ENCODE assay signal across 8 cellular contexts in the genomic region with DNA sequence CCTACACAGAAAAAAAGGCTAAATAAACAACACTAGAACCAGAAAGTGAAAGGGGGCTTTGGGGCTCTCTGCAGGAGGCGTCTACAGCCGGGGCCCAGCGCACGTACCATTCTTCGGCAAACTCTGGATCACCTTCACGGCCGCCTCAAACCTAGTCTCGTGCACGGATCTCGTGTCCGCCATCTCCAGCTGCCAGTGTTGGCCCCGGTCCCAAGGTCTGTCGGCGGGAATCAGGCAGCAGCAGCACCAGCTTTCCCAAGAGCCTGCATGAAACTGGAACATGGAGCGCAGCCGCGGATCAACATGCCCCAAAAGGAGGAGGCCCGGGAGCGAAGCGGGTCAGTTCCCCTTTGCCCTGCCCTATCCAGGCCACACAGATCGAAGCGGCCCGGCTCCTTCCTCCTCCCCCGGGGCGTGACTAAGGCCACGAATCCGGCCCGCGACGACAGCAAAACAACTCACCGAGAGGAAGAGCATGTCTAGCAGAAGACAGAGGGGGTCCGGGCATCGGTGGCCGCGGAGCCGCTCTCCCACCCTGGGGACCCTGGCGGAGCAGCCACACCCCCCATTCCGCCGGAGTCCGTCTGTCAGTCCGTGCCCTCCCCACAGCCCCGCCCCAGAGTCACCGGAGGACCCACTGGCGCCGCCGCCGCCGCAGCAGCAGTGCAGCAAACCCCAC. TPM values are rescaled to one million over a fixed set of nuclear protein-coding genes. Genes with fewer than 3 reads are reported as not detected.
A peak's percentile ranks its signal among the peaks of the same experiment; 100 is the strongest.
DNase-seq lines count a peak whose midpoint lies in the region; ATAC-seq and TF ChIP-seq lines count a peak whose summit lies in the region.

A gene with protein sequence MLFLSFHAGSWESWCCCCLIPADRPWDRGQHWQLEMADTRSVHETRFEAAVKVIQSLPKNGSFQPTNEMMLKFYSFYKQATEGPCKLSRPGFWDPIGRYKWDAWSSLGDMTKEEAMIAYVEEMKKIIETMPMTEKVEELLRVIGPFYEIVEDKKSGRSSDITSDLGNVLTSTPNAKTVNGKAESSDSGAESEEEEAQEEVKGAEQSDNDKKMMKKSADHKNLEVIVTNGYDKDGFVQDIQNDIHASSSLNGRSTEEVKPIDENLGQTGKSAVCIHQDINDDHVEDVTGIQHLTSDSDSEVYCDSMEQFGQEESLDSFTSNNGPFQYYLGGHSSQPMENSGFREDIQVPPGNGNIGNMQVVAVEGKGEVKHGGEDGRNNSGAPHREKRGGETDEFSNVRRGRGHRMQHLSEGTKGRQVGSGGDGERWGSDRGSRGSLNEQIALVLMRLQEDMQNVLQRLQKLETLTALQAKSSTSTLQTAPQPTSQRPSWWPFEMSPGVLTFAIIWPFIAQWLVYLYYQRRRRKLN (minus strand): TSS at position 586 of the 679 bp plus-strand sequence. CDS start 109 bp downstream, at position 477.

- H3K4me3 Mint-ChIP-seq in GM23338 (peak within 1 kb of the TSS; percentile 79), neural progenitor cell (peak within 1 kb of the TSS; percentile 93)

- H2AFZ ChIP-seq in GM23338 (peak within 1 kb of the TSS; percentile 82), neural progenitor cell (replicated peaks) (peak within 1 kb of the TSS; percentile 95)

- H3K36me3 ChIP-seq in GM23338 (ENCODE audit: insufficient read depth) (no peaks in the 10 kb centered on the region; the same call in 1 of the 2 replicates), SJSA1 (0 out of 2 replicates have a peak, but pooled peaks cover 5% of the 10 kb centered on the region), neural progenitor cell (no peaks in the 10 kb centered on the region)

- H3K27ac ChIP-seq in GM23338 (ENCODE audit: low read depth) (peak within 1 kb of the TSS; percentile 85), SJSA1 (peak within 1 kb of the TSS; percentile 86), neural progenitor cell (peak within 1 kb of the TSS; percentile 56), temporal lobe (ENCODE audit: low read depth, low read length) (peak within 1 kb of the TSS; percentile 91)

- peak; percentile 60 for ATAC-seq in GM23338

- H3K79me2 ChIP-seq in GM23338 (replicated peaks; ENCODE audit: insufficient read depth): peaks cover 3% of the 10 kb centered on the region; the same call in 1 of the 2 replicates
- peaks cover 19% of the 10 kb centered on the region for H3K79me2 ChIP-seq in neural progenitor cell (ENCODE audit: low read depth)

- no peaks in the 10 kb centered on the region for H3K9me3 ChIP-seq in SJSA1 (replicated peaks)
- H3K9me3 ChIP-seq in neural progenitor cell (ENCODE audit: low read depth): no peaks in the 10 kb centered on the region

- H3K36me3 Mint-ChIP-seq in GM23338 (ENCODE audit: low read depth) (peaks cover 2% of the 10 kb centered on the region; the same call in 1 of the 3 replicates), neural progenitor cell (no peaks in the 10 kb centered on the region)

- H3K27ac Mint-ChIP-seq in GM23338 (peak within 1 kb of the TSS; percentile 97), neural progenitor cell (peak within 1 kb of the TSS; percentile 97)

- TF ChIP-seq CTCF in GM23338 (conservative IDR thresholded peaks at IDR 0.05; ENCODE audit: low read depth in 2 of 2) (no peak), LNCaP clone FGC (IDR thresholded peaks at IDR 0.05; ENCODE audit: control insufficient read depth, extremely low read depth, insufficient read depth) (no peak), neural progenitor cell (IDR thresholded peaks at IDR 0.05) (no peak)

- H3K9me3 Mint-ChIP-seq in GM23338 (no peaks in the 10 kb centered on the region; the same call in 2 of the 3 replicates), neural progenitor cell (no peaks in the 10 kb centered on the region)

- H3K27me3 ChIP-seq in GM23338 (ENCODE audit: insufficient read depth) (no peaks in the 10 kb centered on the region), SJSA1 (replicated peaks) (no peaks in the 10 kb centered on the region), neural progenitor cell (no peaks in the 10 kb centered on the region)

- DNase-seq in ELR (ENCODE audit: low read depth) (peak; percentile 89), GM23338 (ENCODE audit: low spot score) (peak; percentile 87), LNCaP clone FGC (ENCODE audit: low read depth) (peak; percentile 93), SJSA1 (ENCODE audit: low read depth in 1 of 2, low spot score in 2 of 2) (peak; percentile 89 to 91), foreskin melanocyte (peak; percentile 80), neural progenitor cell (ENCODE audit: low spot score) (peak; percentile 91)
- peak; percentile 79 for DNase-seq in activated naive CD4-positive, alpha-beta T cell treated with Interleukin-2 at 50 U/mL for 16 hours

- H3K27me3 Mint-ChIP-seq in GM23338 (ENCODE audit: insufficient read depth, low read depth, poor library complexity) (peaks cover 7% of the 10 kb centered on the region), neural progenitor cell (ENCODE audit: insufficient read depth, low read depth) (peaks cover 10% of the 10 kb centered on the region)

- H3K9me2 ChIP-seq in GM23338 (ENCODE audit: insufficient read depth): no peaks in the 10 kb centered on the region

- H3K9ac ChIP-seq in neural progenitor cell: no peak within 1 kb of the TSS

- H3K4me1 ChIP-seq in GM23338 (ENCODE audit: insufficient read depth) (peaks cover 15% of the 10 kb centered on the region; the same call in 1 of the 2 replicates), SJSA1 (replicated peaks) (peaks cover 19% of the 10 kb centered on the region), neural progenitor cell (peaks cover 9% of the 10 kb centered on the region)

- H4K20me1 ChIP-seq in GM23338 (replicated peaks; ENCODE audit: insufficient read depth): no peaks in the 10 kb centered on the region
- no peaks in the 10 kb centered on the region for H4K20me1 ChIP-seq in neural progenitor cell (ENCODE audit: low read depth)

- H3K4me3 ChIP-seq in GM23338: peak within 1 kb of the TSS; percentile 56
- peak within 1 kb of the TSS; percentile 89 for H3K4me3 ChIP-seq in LNCaP clone FGC (ENCODE audit: low read depth, low read length)
- H3K4me3 ChIP-seq in SJSA1: peak within 1 kb of the TSS; percentile 75
- peak within 1 kb of the TSS; percentile 78 for H3K4me3 ChIP-seq in neural progenitor cell

- H3K4me1 Mint-ChIP-seq in GM23338: peaks cover 16% of the 10 kb centered on the region
- H3K4me1 Mint-ChIP-seq in neural progenitor cell: peaks cover 25% of the 10 kb centered on the region

- peak within 1 kb of the TSS; percentile 90 for H3K4me2 ChIP-seq in GM23338
- peak within 1 kb of the TSS; percentile 93 for H3K4me2 ChIP-seq in neural progenitor cell

- peaks cover 12% of the 10 kb centered on the region for H3F3A ChIP-seq in GM23338 (replicated peaks; ENCODE audit: low read depth)
- peaks cover 40% of the 10 kb centered on the region for H3F3A ChIP-seq in neural progenitor cell (ENCODE audit: low read depth)

TF ChIP-seq in GM23338, 12 proteins besides CTCF, POLR2A, EP300 and RAD21 (continues in another document):
- no peak for TF ChIP-seq NANOG (IDR thresholded peaks at IDR 0.05; ENCODE audit: borderline replicate concordance)
- TF ChIP-seq, protein P1, sequence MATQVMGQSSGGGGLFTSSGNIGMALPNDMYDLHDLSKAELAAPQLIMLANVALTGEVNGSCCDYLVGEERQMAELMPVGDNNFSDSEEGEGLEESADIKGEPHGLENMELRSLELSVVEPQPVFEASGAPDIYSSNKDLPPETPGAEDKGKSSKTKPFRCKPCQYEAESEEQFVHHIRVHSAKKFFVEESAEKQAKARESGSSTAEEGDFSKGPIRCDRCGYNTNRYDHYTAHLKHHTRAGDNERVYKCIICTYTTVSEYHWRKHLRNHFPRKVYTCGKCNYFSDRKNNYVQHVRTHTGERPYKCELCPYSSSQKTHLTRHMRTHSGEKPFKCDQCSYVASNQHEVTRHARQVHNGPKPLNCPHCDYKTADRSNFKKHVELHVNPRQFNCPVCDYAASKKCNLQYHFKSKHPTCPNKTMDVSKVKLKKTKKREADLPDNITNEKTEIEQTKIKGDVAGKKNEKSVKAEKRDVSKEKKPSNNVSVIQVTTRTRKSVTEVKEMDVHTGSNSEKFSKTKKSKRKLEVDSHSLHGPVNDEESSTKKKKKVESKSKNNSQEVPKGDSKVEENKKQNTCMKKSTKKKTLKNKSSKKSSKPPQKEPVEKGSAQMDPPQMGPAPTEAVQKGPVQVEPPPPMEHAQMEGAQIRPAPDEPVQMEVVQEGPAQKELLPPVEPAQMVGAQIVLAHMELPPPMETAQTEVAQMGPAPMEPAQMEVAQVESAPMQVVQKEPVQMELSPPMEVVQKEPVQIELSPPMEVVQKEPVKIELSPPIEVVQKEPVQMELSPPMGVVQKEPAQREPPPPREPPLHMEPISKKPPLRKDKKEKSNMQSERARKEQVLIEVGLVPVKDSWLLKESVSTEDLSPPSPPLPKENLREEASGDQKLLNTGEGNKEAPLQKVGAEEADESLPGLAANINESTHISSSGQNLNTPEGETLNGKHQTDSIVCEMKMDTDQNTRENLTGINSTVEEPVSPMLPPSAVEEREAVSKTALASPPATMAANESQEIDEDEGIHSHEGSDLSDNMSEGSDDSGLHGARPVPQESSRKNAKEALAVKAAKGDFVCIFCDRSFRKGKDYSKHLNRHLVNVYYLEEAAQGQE (IDR thresholded peaks at IDR 0.05; ENCODE audit: unreplicated experiment): no peak
- no peak for TF ChIP-seq JUNB (IDR thresholded peaks at IDR 0.05; ENCODE audit: unreplicated experiment)
- no peak for TF ChIP-seq ZNF114 (CRISPR knock-in tag; IDR thresholded peaks at IDR 0.05)
- TF ChIP-seq ZNF331 (CRISPR knock-in tag; IDR thresholded peaks at IDR 0.05; ENCODE audit: low read depth): no peak

RNA-seq across cellular contexts. Expression of the gene that starts here (rescaled TPM):
- total RNA-seq in GM23338 (2014; rRNA removed; shearing (Covaris generic)): 9.8 and 12.5 TPM in 2 replicates
- polyA plus RNA-seq in GM23338 (2016; fragmentation: Nextera tagmentation; extraction: Ambion mirVana): 6.7 and 10.1 TPM in 2 replicates
- total RNA-seq in SJSA1 (2014; rRNA removed; shearing (Covaris generic)): 15.6 and 20.4 TPM in 2 replicates
- total RNA-seq in neural progenitor cell (ENCODE audit: low replicate concordance): 15.5 and 21.8 TPM in 2 replicates
- 47.2 TPM for total RNA-seq in temporal lobe

Comparison
In these comparisons a context has a peak if more than half of its experiments do, and no peak if none do; other contexts are left out.
1. Peak in every context shown above with its lines: DNase-seq, ATAC-seq, H3K4me3 ChIP-seq and H3K27ac ChIP-seq.